Comparison of ENCODE assay signal across 14 cellular contexts in genomic region chr15:68583936-68584703, GRCh38. TPM values are rescaled to one million over a fixed set of nuclear protein-coding genes. Genes with fewer than 3 reads are reported as not detected.
DNase-seq lines count a peak whose midpoint lies in the region; ATAC-seq and TF ChIP-seq lines count a peak whose summit lies in the region.
"Had no signal": no experiment of that assay in that cellular context is flagged by ENCODE, and none has a peak within 500 bp of the region (broad histone marks: within the 10 kb centered on the region; RNA-seq: fewer than 3 reads in every experiment).

No MANE protein-coding gene starts in this region.

- H3K4me1 ChIP-seq in heart left ventricle (peaks cover 2 to 67% (median 27%) of the 10 kb centered on the region in 12 donors), gastroesophageal sphincter (peaks cover 0 to 47% (median 8%) of the 10 kb centered on the region in 3 donors)

- H3K27ac ChIP-seq in heart left ventricle (peak overlapping the region in 10 of 12 donors; percentile 2 to 54 (median 40)), gastroesophageal sphincter (peak overlapping the region in 3 of 4 donors; percentile 47 to 68 (median 53))

- TF ChIP-seq EP300 in gastroesophageal sphincter (IDR thresholded peaks at IDR 0.05), result no peak

- peak in 2 of 4 donors; percentile 30 to 40 for ATAC-seq in heart left ventricle
- no peak for ATAC-seq in Right ventricle myocardium inferior
- no peak for ATAC-seq in gastroesophageal sphincter
- ATAC-seq in sciatic nerve, result no peak
- no peak for ATAC-seq in GM18858 (IDR thresholded peaks at IDR 0.05; ENCODE audit: unreplicated experiment)

- WGBS in heart left ventricle, 4 donors, result 76 to 81% (median 77%) methylated on average over 10 to 12 of the region's 12 CpGs
- 96% methylated on average over 3 of the region's 12 CpGs; no CpG with 5 or more reads in 1 of the 2 donors for WGBS in gastroesophageal sphincter (ENCODE audit: low coverage in 1 of 2), 2 donors

- no peaks in the 10 kb centered on the region for H3K9me3 ChIP-seq in heart left ventricle
- H3K9me3 ChIP-seq in gastroesophageal sphincter, result no peaks in the 10 kb centered on the region

- no peak overlapping the region for H3K4me3 ChIP-seq in heart left ventricle
- no peak overlapping the region for H3K4me3 ChIP-seq in gastroesophageal sphincter

- H3K27me3 ChIP-seq in heart left ventricle (peaks cover 0 to 5% (median 0%) of the 10 kb centered on the region in 9 donors), gastroesophageal sphincter (peaks cover 9% of the 10 kb centered on the region)

- TF ChIP-seq POLR2A in heart left ventricle (IDR thresholded peaks at IDR 0.05) (no peak), gastroesophageal sphincter (IDR thresholded peaks at IDR 0.05) (no peak)

- intact Hi-C loops in heart left ventricle (cut with DNase I), result loop anchor here in 8 of 10 donors (5.0 to 10.0 kb wide), 5 partner anchors 38 to 88 kb away; no protein-coding TSS in a partner anchor
- intact Hi-C loops in Right ventricle myocardium inferior (cut with DNase I), result no loop called here
- intact Hi-C loops in sciatic nerve (cut with DNase I), result no loop called here

- no peak for TF ChIP-seq CTCF in heart left ventricle (IDR thresholded peaks at IDR 0.05)
- TF ChIP-seq CTCF in gastroesophageal sphincter (IDR thresholded peaks at IDR 0.05), result no peak
- no peak for TF ChIP-seq CTCF in GM13976 (IDR thresholded peaks at IDR 0.05; ENCODE audit: borderline replicate concordance, control extremely low read depth, extremely low read depth, insufficient read depth, missing control alignments)

- in situ Hi-C loops in GM13976 (cut with MboI; ENCODE audit: low sequenced_read_pairs, unreplicated experiment), result no loop called here

- DNase-seq in heart left ventricle, result peak in 2 of 5 donors; percentile 47 to 48
- no peak for DNase-seq in Right ventricle myocardium inferior (ENCODE audit: missing footprints)
- peak; percentile 54 for DNase-seq in sciatic nerve (ENCODE audit: low spot score)
- no peak for DNase-seq in EL
- no peak for DNase-seq in NCI-H446 treated with DMSO at 0.1 percent for 48 hours (lab: John Stamatoyannopoulos, UW)
- no peak for DNase-seq in GM13976 (ENCODE audit: low spot score)
- DNase-seq: activated CD4-positive, alpha-beta T cell treated with anti-CD3 and anti-CD28 coated beads, Interleukin-2, amount 10 ng/mL, durations not matched to agents 24 days and 14 days; activated CD8-positive, alpha-beta memory T cell treated with anti-CD3 and anti-CD28 coated beads, Interleukin-2, amount 50 U/mL, for 48 hours; left cardiac atrium; NCI-H2227 treated with DMSO at 0.1 percent for 48 hours; RPMI8226 had no signal

- no peaks in the 10 kb centered on the region for H3K36me3 ChIP-seq in heart left ventricle
- no peaks in the 10 kb centered on the region for H3K36me3 ChIP-seq in gastroesophageal sphincter

RNA-seq across cellular contexts. Expression of gene CORO2B, which starts 5.3 kb away (rescaled TPM):
- total RNA-seq in heart left ventricle (1 to 10 TPM; 3.0 to 9.1 (median 5.0) TPM), Right ventricle myocardium inferior (8.5 TPM), gastroesophageal sphincter (1 to 10 TPM; 3.2 to 9.1 (median 6.6) TPM), sciatic nerve (10.2 TPM)
- polyA plus RNA-seq in heart left ventricle, result 1 to 10 TPM; 3.3 to 7.2 TPM
- polyA plus RNA-seq: CD14-positive monocyte had no signal

Comparison
In these comparisons a context has a peak if more than half of its experiments do, and no peak if none do; other contexts are left out.
1. intact Hi-C loops: an anchor here in heart left ventricle (5.0 to 10.0 kb wide); none called in Right ventricle myocardium inferior and sciatic nerve.